In genomic region chr5:115389799-115390382, GRCh38 we compare ENCODE assay signal across 10 cellular contexts.
A peak's percentile ranks its signal among the peaks of the same experiment; 100 is the strongest.
DNase-seq lines count a peak whose midpoint lies in the region; ATAC-seq, FAIRE-seq and TF ChIP-seq lines count a peak whose summit lies in the region.
"Had no signal": no experiment of that assay in that cellular context is flagged by ENCODE, and none has a peak within 500 bp of the region (broad histone marks: within the 10 kb centered on the region; RNA-seq: fewer than 3 reads in every experiment).

No MANE protein-coding gene starts in this region.

- no peak overlapping the region for H3K14ac ChIP-seq in H1 (ENCODE audit: insufficient read length)

- no peaks in the 10 kb centered on the region for H3K79me2 ChIP-seq in H1 (ENCODE audit: control insufficient read depth in 1 of 2, insufficient read depth in 2 of 2, low read length in 2 of 2)
- no peaks in the 10 kb centered on the region for H3K79me2 ChIP-seq in parathyroid adenoma

- no peak overlapping the region for H3K56ac ChIP-seq in H1 (replicated peaks; ENCODE audit: insufficient read length, low read depth, low read length)

- TF ChIP-seq CTCF in GM12872 (IDR thresholded peaks at IDR 0.05; ENCODE audit: insufficient read depth, low read depth, low read length) (peak; percentile 35; the same call in 2 of the 3 replicates), H1 (IDR thresholded peaks at IDR 0.05; ENCODE audit: control extremely low read depth in 1 of 3, insufficient read depth in 1 of 3, low read depth in 1 of 3, low read length in 3 of 3) (peak; percentile 76 to 92 (median 90)), parathyroid adenoma (IDR thresholded peaks at IDR 0.05) (no peak), ovary (IDR thresholded peaks at IDR 0.05) (no peak)

- no peaks in the 10 kb centered on the region for H3K36me3 ChIP-seq in H1 (ENCODE audit: control insufficient read depth in 2 of 4, insufficient read depth in 4 of 4, low read length in 3 of 4)
- H3K36me3 ChIP-seq in parathyroid adenoma (ENCODE audit: control insufficient read depth, insufficient read depth, low read length) = no peaks in the 10 kb centered on the region
- no peaks in the 10 kb centered on the region for H3K36me3 ChIP-seq in ovary

- FAIRE-seq in H1 (lab: Jason Lieb, UNC) = peak; percentile 45

- H3K4me1 ChIP-seq in H1 (replicated peaks in 1 of 4; ENCODE audit: control insufficient read depth in 3 of 4, insufficient read depth in 4 of 4, low read length in 3 of 4) (no peaks in the 10 kb centered on the region), parathyroid adenoma (no peaks in the 10 kb centered on the region), ovary (ENCODE audit: insufficient read depth) (no peaks in the 10 kb centered on the region)

- H3K79me1 ChIP-seq in H1 (ENCODE audit: low read depth, low read length) = no peaks in the 10 kb centered on the region

- no peak overlapping the region for H4K8ac ChIP-seq in H1 (ENCODE audit: extremely low read depth, insufficient read depth, low read length)

- CTCF ChIA-PET in H1 (lab: Charles Lee; ENCODE audit: partially characterized antibody) = interaction anchor here (0.7 to 5.1 kb wide), 16 partner anchors 9 to 187 kb away, joined by 3 to 36 read pairs (median 4); no protein-coding TSS in a partner anchor

- no peaks in the 10 kb centered on the region for H4K20me1 ChIP-seq in H1 (replicated peaks in 1 of 2; ENCODE audit: control insufficient read depth in 1 of 2, insufficient read depth in 2 of 2, low read length in 2 of 2)

- intact Hi-C loops in ovary (cut with DNase I) = no loop called here

- H3K23me2 ChIP-seq in H1 (ENCODE audit: low read depth, low read length) = no peaks in the 10 kb centered on the region

- no peak for TF ChIP-seq EP300 in H1 (IDR thresholded peaks at IDR 0.05; ENCODE audit: borderline replicate concordance in 1 of 2, low read depth in 2 of 2, low read length in 2 of 2)
- no peak for TF ChIP-seq EP300 in ovary (IDR thresholded peaks at IDR 0.05)

- no peak overlapping the region for H2AK5ac ChIP-seq in H1 (ENCODE audit: low read depth, low read length)

- no peak overlapping the region for H3K27ac ChIP-seq in H1 (ENCODE audit: low read depth, low read length)
- H3K27ac ChIP-seq in parathyroid adenoma = no peak overlapping the region
- H3K27ac ChIP-seq in ovary = no peak overlapping the region

- no peak overlapping the region for H2BK5ac ChIP-seq in H1 (ENCODE audit: low read depth, low read length)

- H3K27me3 ChIP-seq in H1 (replicated peaks in 1 of 4; ENCODE audit: control insufficient read depth in 3 of 4, extremely low read depth in 1 of 4, insufficient read depth in 3 of 4, low read length in 3 of 4) (no peaks in the 10 kb centered on the region), parathyroid adenoma (ENCODE audit: control insufficient read depth, insufficient read depth, low read length) (no peaks in the 10 kb centered on the region), ovary (no peaks in the 10 kb centered on the region)

- H2BK120ac ChIP-seq in H1 (replicated peaks; ENCODE audit: low read depth, low read length) = no peak overlapping the region

- ATAC-seq in GM18868 (IDR thresholded peaks at IDR 0.05; ENCODE audit: unreplicated experiment) = no peak

- H3K23ac ChIP-seq in H1 (ENCODE audit: insufficient read length) = no peak overlapping the region

- no peak overlapping the region for H3K4me2 ChIP-seq in H1 (ENCODE audit: insufficient read depth in 1 of 2, low read depth in 2 of 2, low read length in 2 of 2)
- no peak overlapping the region for H3K4me2 ChIP-seq in parathyroid adenoma (ENCODE audit: low read length)

- no peak overlapping the region for H3K4ac ChIP-seq in H1 (replicated peaks; ENCODE audit: insufficient read length, low read depth, low read length)

- H2BK20ac ChIP-seq in H1 (ENCODE audit: low read length) = no peak overlapping the region

- H3K9ac ChIP-seq in H1 (replicated peaks in 1 of 4; ENCODE audit: extremely low read depth in 1 of 4, low read depth in 3 of 4, low read length in 3 of 4) (no peak overlapping the region), parathyroid adenoma (no peak overlapping the region)

- 79% methylated on average over 15 of the region's 15 CpGs; no CpG with 5 or more reads in 1 of the 2 experiments for WGBS in H1 (ENCODE audit: extremely low coverage in 1 of 2, insufficient coverage in 1 of 2, insufficient read length in 1 of 2, insufficient replicate concordance in 2 of 2, low coverage in 1 of 2, low lambda C conversion rate in 2 of 2, missing lambda C conversion rate in 1 of 2), 2 experiments
- WGBS in ovary, 3 donors = 84 to 88% (median 87%) methylated on average over 15 of the region's 15 CpGs

- DNase-seq in HuH-7 (ENCODE audit: low spot score) (peak; percentile 25), H1 (ENCODE audit: low read depth in 1 of 2, low spot score in 2 of 2) (peak; percentile 65 to 68), T-helper 1 cell (no peak), ovary (no peak)
- DNase-seq: activated T-cell treated with anti-CD3 and anti-CD28 coated beads for 4 hours, NCI-H1694, T-helper 9 cell had no signal

- no peak overlapping the region for H4K91ac ChIP-seq in H1 (replicated peaks; ENCODE audit: insufficient read length, low read length)

- 0 out of 4 replicates have a peak, but pooled peaks cover 0 to 8% of the 10 kb centered on the region in 2 experiments for H3K9me3 ChIP-seq in H1 (ENCODE audit: insufficient read depth in 2 of 2, low read depth in 1 of 2, low read length in 1 of 2)
- no peaks in the 10 kb centered on the region for H3K9me3 ChIP-seq in parathyroid adenoma (ENCODE audit: control insufficient read depth, low read length)
- H3K9me3 ChIP-seq in ovary = no peaks in the 10 kb centered on the region

- H2AFZ ChIP-seq in H1 (ENCODE audit: low read length) (peak overlapping the region; percentile 77; the same call in 1 of the 2 replicates), parathyroid adenoma (peak overlapping the region; percentile 7)

- TF ChIP-seq POLR2A in H1 (IDR thresholded peaks at IDR 0.05; ENCODE audit: control extremely low read depth in 1 of 2, low read depth in 2 of 2, low read length in 2 of 2) (no peak), ovary (IDR thresholded peaks at IDR 0.05) (no peak)

- TF ChIP-seq RAD21 in H1 (IDR thresholded peaks at IDR 0.05 in 1 of 2, conservative IDR thresholded peaks at IDR 0.05 in 1 of 2; ENCODE audit: low read depth in 2 of 2, low read length in 2 of 2) = peak; percentile 78 to 87

- no peak overlapping the region for H2BK15ac ChIP-seq in H1 (ENCODE audit: low read length)

- POLR2A ChIA-PET in H1 (lab: Charles Lee; ENCODE audit: partially characterized antibody) = no interaction called here

- no peak overlapping the region for H4K5ac ChIP-seq in H1 (ENCODE audit: insufficient read length, low read depth, low read length)

- H3K4me3 ChIP-seq in H1 (ENCODE audit: extremely low read depth in 1 of 4, insufficient read depth in 2 of 4, low read depth in 3 of 4, low read length in 4 of 4) (no peak overlapping the region), parathyroid adenoma (ENCODE audit: low read depth, low read length) (no peak overlapping the region), ovary (no peak overlapping the region)

- H2BK12ac ChIP-seq in H1 (ENCODE audit: low read depth, low read length) = no peak overlapping the region

- H3K18ac ChIP-seq in H1 (ENCODE audit: extremely low read depth, low read length) = no peak overlapping the region

TF ChIP-seq in H1, 55 proteins besides CTCF, POLR2A, EP300 and RAD21:
- TF ChIP-seq TCF12 (IDR thresholded peaks at IDR 0.05; ENCODE audit: low read depth, low read length) = 0 out of 2 replicates have a peak, but pooled peaks have one; percentile 47
- TF ChIP-seq RFX5 (IDR thresholded peaks at IDR 0.05; ENCODE audit: borderline replicate concordance, low read depth, low read length) = no peak
- TF ChIP-seq MAX (IDR thresholded peaks at IDR 0.05) = peak; percentile 67
TF ChIP-seq in H1: peak in this region for 2.

Comparison
In these comparisons a context has a peak if more than half of its experiments do, and no peak if none do; other contexts are left out.
1. CTCF ChIP-seq: peak in GM12872 (single experiment) and H1 (3 of 3); none in parathyroid adenoma (single experiment) and ovary (0 of 3).
2. DNase-seq: peak in HuH-7 (single experiment) and H1 (2 of 2); none in T-helper 1 cell (0 of 5) and ovary (0 of 5).